11 cellular contexts compared by ENCODE assay signal in the genomic region with DNA sequence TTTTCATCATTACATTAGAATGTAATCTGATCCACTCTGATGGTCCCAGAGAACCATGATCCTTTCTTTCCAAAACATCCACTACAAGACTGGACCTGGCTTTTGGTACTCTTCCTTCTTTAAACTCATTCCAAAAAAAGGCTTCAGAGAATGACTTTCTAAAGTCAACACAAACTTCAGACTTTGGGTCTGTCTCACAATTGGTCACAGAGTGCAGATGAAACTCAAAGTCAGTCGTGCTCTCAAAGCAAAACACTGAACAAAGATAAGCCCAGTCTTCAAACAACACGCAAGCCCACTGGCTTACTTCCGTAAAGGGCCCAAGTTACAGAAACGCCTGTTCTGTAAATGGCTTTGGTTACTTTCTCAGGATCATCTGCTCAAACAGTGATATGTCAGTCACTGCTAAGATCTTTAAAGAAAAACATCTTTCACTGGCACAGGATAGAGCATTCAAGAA.
A peak's percentile ranks its signal among the peaks of the same experiment; 100 is the strongest.
DNase-seq lines count a peak whose midpoint lies in the region; ATAC-seq and TF ChIP-seq lines count a peak whose summit lies in the region.
"Had no signal": no experiment of that assay in that cellular context is flagged by ENCODE, and none has a peak within 500 bp of the region (broad histone marks: within the 10 kb centered on the region; RNA-seq: fewer than 3 reads in every experiment).

No MANE protein-coding gene starts in this region.

- no peak overlapping the region for H3K4me3 Mint-ChIP-seq in osteocyte (ENCODE audit: unreplicated experiment)

- peak; percentile 92 for DNase-seq in COLO829 (ENCODE audit: low spot score)
- no peak for DNase-seq in RWPE2 (ENCODE audit: low spot score)
- no peak for DNase-seq in epithelial cell of prostate (ENCODE audit: low read depth, low spot score)
- no peak for DNase-seq in osteocyte (ENCODE audit: extremely low spot score, unreplicated experiment)
- DNase-seq in anterior cingulate cortex (lab: John Stamatoyannopoulos, UW) = no peak
- DNase-seq in lower leg skin (ENCODE audit: low spot score in 2 of 2) = no peak
- DNase-seq in activated CD4-positive, alpha-beta T cell treated with anti-CD3 and anti-CD28 coated beads for 1 hour = no peak
- no peak for DNase-seq in Right ventricle myocardium superior
- DNase-seq: cortex of kidney, NCI-H2081 treated with DMSO at 0.1 percent for 48 hours, SHP77 had no signal

- 60 to 65% methylated on average over 4 of the region's 4 CpGs for WGBS in lower leg skin, 2 donors

- TF ChIP-seq CTCF in RWPE2 (IDR thresholded peaks at IDR 0.05; ENCODE audit: poor library complexity, severe bottlenecking) (no peak), osteocyte (IDR thresholded peaks at IDR 0.05) (no peak), lower leg skin (IDR thresholded peaks at IDR 0.05) (no peak)

- H3K36me3 Mint-ChIP-seq in osteocyte (ENCODE audit: unreplicated experiment) = peaks cover 19% of the 10 kb centered on the region

- H3K27ac Mint-ChIP-seq in osteocyte (ENCODE audit: unreplicated experiment) = peak overlapping the region; percentile 53

- H3K4me3 ChIP-seq in RWPE2 (ENCODE audit: severe bottlenecking) (no peak overlapping the region), lower leg skin (ENCODE audit: low read depth, poor library complexity, severe bottlenecking) (no peak overlapping the region)

- ATAC-seq in RWPE2 (ENCODE audit: low read depth) (0 out of 3 replicates have a peak, but pooled peaks have one; percentile 24), Right ventricle myocardium superior (ENCODE audit: poor library complexity) (no peak)

- no peaks in the 10 kb centered on the region for H3K9me3 ChIP-seq in RWPE2 (ENCODE audit: severe bottlenecking)

- TF ChIP-seq POLR2A in lower leg skin (IDR thresholded peaks at IDR 0.05) = no peak

- no peaks in the 10 kb centered on the region for H3K27me3 Mint-ChIP-seq in osteocyte (ENCODE audit: unreplicated experiment)

- H3K27ac ChIP-seq in RWPE2 (ENCODE audit: poor library complexity, severe bottlenecking) (no peak overlapping the region), epithelial cell of prostate (peak overlapping the region; percentile 48)

- H3K36me3 ChIP-seq in RWPE2 (ENCODE audit: low read depth) = no peaks in the 10 kb centered on the region

- peaks cover 12% of the 10 kb centered on the region for H3K4me1 ChIP-seq in RWPE2 (ENCODE audit: insufficient read depth, poor library complexity, severe bottlenecking)

- no peaks in the 10 kb centered on the region for H3K9me3 Mint-ChIP-seq in osteocyte (ENCODE audit: unreplicated experiment)

- intact Hi-C loops in lower leg skin (cut with DNase I; ENCODE audit: low total_unique reads) (no loop called here), Right ventricle myocardium superior (cut with DNase I) (loop anchor here (10.0 kb wide), 1 partner anchor 348 kb away; no protein-coding TSS in a partner anchor)

- H3K4me1 Mint-ChIP-seq in osteocyte (ENCODE audit: unreplicated experiment) = peaks cover 11% of the 10 kb centered on the region

- H3K27me3 ChIP-seq in RWPE2 (ENCODE audit: insufficient read depth, poor library complexity, severe bottlenecking) = no peaks in the 10 kb centered on the region
